In genomic region chr4:52873861-52874343, GRCh38 we compare ENCODE assay signal across 17 cellular contexts. TPM values are rescaled to one million over a fixed set of nuclear protein-coding genes. Genes with fewer than 3 reads are reported as not detected.
DNase-seq lines count a peak whose midpoint lies in the region; ATAC-seq and TF ChIP-seq lines count a peak whose summit lies in the region.
"Had no signal": no experiment of that assay in that cellular context is flagged by ENCODE, and none has a peak within 500 bp of the region (broad histone marks: within the 10 kb centered on the region; RNA-seq: fewer than 3 reads in every experiment).

No MANE protein-coding gene starts in this region.

- 3 to 5% methylated on average over 8 to 10 of the region's 10 CpGs for whole genome bisulfite sequencing in endodermal cell (ENCODE audit: insufficient coverage in 1 of 2, insufficient read length in 1 of 2), 2 experiments

- no peaks in the 10 kb centered on the region for H3K27me3 Mint-ChIP-seq in activated CD8-positive, alpha-beta memory T cell treated with anti-CD3 and anti-CD28 coated beads, Interleukin-2, amount 10 ng/mL, durations not matched to agents 7 days and 5 days
- peaks cover 15% of the 10 kb centered on the region for H3K27me3 Mint-ChIP-seq in endodermal cell (ENCODE audit: insufficient read depth)
- H3K27me3 Mint-ChIP-seq: CD8-positive, alpha-beta memory T cell; naive thymus-derived CD4-positive, alpha-beta T cell had no signal

- H3K36me3 Mint-ChIP-seq in activated CD8-positive, alpha-beta memory T cell treated with anti-CD3 and anti-CD28 coated beads, Interleukin-2, amount 10 ng/mL, durations not matched to agents 7 days and 5 days, result peaks cover 8% of the 10 kb centered on the region
- no peaks in the 10 kb centered on the region for H3K36me3 Mint-ChIP-seq in endodermal cell (ENCODE audit: low read depth)

- peaks cover 4% of the 10 kb centered on the region for H3K4me1 Mint-ChIP-seq in activated CD8-positive, alpha-beta memory T cell treated with anti-CD3 and anti-CD28 coated beads, Interleukin-2, amount 10 ng/mL, durations not matched to agents 7 days and 5 days
- H3K4me1 Mint-ChIP-seq in endodermal cell, result peaks cover 41% of the 10 kb centered on the region
- H3K4me1 Mint-ChIP-seq: CD8-positive, alpha-beta memory T cell had no signal

- peak; percentile 27 for DNase-seq in activated CD8-positive, alpha-beta memory T cell treated with anti-CD3 and anti-CD28 coated beads, Interleukin-2, amount 10 ng/mL, durations not matched to agents 7 days and 5 days
- no peak for DNase-seq in activated CD8-positive, alpha-beta memory T cell treated with anti-CD3 and anti-CD28 coated beads for 24 hours
- DNase-seq in endodermal cell, result peak; percentile 92
- no peak for DNase-seq in left lung
- no peak for DNase-seq in upper lobe of right lung
- no peak for DNase-seq in NCI-H82 (lab: John Stamatoyannopoulos, UW)
- no peak for DNase-seq in OCI-M2 (lab: John Stamatoyannopoulos, UW; ENCODE audit: unreplicated experiment)
- DNase-seq: activated naive CD4-positive, alpha-beta T cell treated with anti-CD3 and anti-CD28 coated beads for 36 hours; CD8-positive, alpha-beta memory T cell; naive thymus-derived CD4-positive, alpha-beta T cell; NCI-H2171; WERI-Rb-1 had no signal

- H3K4me1 ChIP-seq in endodermal cell (ENCODE audit: control insufficient read depth, insufficient read depth, low read length), result peaks cover 26% of the 10 kb centered on the region
- H3K4me1 ChIP-seq in left lung, result peaks cover 5 to 8% of the 10 kb centered on the region in 2 donors
- peaks cover 10% of the 10 kb centered on the region for H3K4me1 ChIP-seq in upper lobe of right lung
- H3K4me1 ChIP-seq: A549 had no signal

- H3K36me3 ChIP-seq in endodermal cell (ENCODE audit: control insufficient read depth, insufficient read depth, low read length) (no peaks in the 10 kb centered on the region), left lung (no peaks in the 10 kb centered on the region), upper lobe of right lung (no peaks in the 10 kb centered on the region)
- H3K36me3 ChIP-seq: stomach, WERI-Rb-1 had no signal

- TF ChIP-seq CTCF in endodermal cell (conservative IDR thresholded peaks at IDR 0.05) (no peak), left lung (IDR thresholded peaks at IDR 0.05) (no peak), upper lobe of right lung (IDR thresholded peaks at IDR 0.05) (no peak)

- CTCF ChIA-PET in activated CD8-positive, alpha-beta memory T cell treated with anti-CD3 and anti-CD28 coated beads, Interleukin-2, amount 10 ng/mL, durations not matched to agents 7 days and 5 days (lab: Charles Lee), result no interaction called here

- H3K27ac ChIP-seq in endodermal cell (ENCODE audit: low read depth, low read length) (peak overlapping the region; percentile 85), left lung (no peak overlapping the region), upper lobe of right lung (no peak overlapping the region)
- H3K27ac ChIP-seq: A549, esophagus muscularis mucosa, stomach, WERI-Rb-1 had no signal

- H3K9me3 ChIP-seq in endodermal cell (ENCODE audit: control insufficient read depth, low read length) (no peaks in the 10 kb centered on the region), left lung (no peaks in the 10 kb centered on the region), upper lobe of right lung (no peaks in the 10 kb centered on the region)
- H3K9me3 ChIP-seq: A549, esophagus muscularis mucosa, stomach had no signal

- no peaks in the 10 kb centered on the region for H3K9me3 Mint-ChIP-seq in activated CD8-positive, alpha-beta memory T cell treated with anti-CD3 and anti-CD28 coated beads, Interleukin-2, amount 10 ng/mL, durations not matched to agents 7 days and 5 days (ENCODE audit: low read depth)
- no peaks in the 10 kb centered on the region for H3K9me3 Mint-ChIP-seq in endodermal cell
- H3K9me3 Mint-ChIP-seq: activated naive CD4-positive, alpha-beta T cell treated with anti-CD3 and anti-CD28 coated beads for 36 hours; CD8-positive, alpha-beta memory T cell had no signal

- H3K4me3 ChIP-seq in endodermal cell (ENCODE audit: low read length) (peak overlapping the region; percentile 73), left lung (no peak overlapping the region), upper lobe of right lung (no peak overlapping the region)
- H3K4me3 ChIP-seq: A549, esophagus muscularis mucosa, stomach had no signal

- peak overlapping the region; percentile 28 for H3K9ac ChIP-seq in endodermal cell (ENCODE audit: extremely low read depth, low read length, poor library complexity, severe bottlenecking)

- no peak overlapping the region for H3K4me3 Mint-ChIP-seq in activated CD8-positive, alpha-beta memory T cell treated with anti-CD3 and anti-CD28 coated beads, Interleukin-2, amount 10 ng/mL, durations not matched to agents 7 days and 5 days
- H3K4me3 Mint-ChIP-seq in endodermal cell, result peak overlapping the region; percentile 28
- H3K4me3 Mint-ChIP-seq: activated naive CD4-positive, alpha-beta T cell treated with anti-CD3 and anti-CD28 coated beads for 36 hours; CD8-positive, alpha-beta memory T cell; naive thymus-derived CD4-positive, alpha-beta T cell had no signal

- no peak for ATAC-seq in activated CD8-positive, alpha-beta memory T cell treated with anti-CD3 and anti-CD28 coated beads, Interleukin-2, amount 10 ng/mL, durations not matched to agents 7 days and 5 days
- ATAC-seq in left lung (peak; percentile 74), upper lobe of right lung (peak; percentile 84), HG02870 (IDR thresholded peaks at IDR 0.05; ENCODE audit: unreplicated experiment) (no peak)
- ATAC-seq: A549; naive thymus-derived CD4-positive, alpha-beta T cell had no signal

- H3K27me3 ChIP-seq in endodermal cell (ENCODE audit: control insufficient read depth, insufficient read depth, low read length, poor library complexity, severe bottlenecking), result no peaks in the 10 kb centered on the region
- H3K27me3 ChIP-seq in left lung, result no peaks in the 10 kb centered on the region
- no peaks in the 10 kb centered on the region for H3K27me3 ChIP-seq in upper lobe of right lung
- H3K27me3 ChIP-seq: esophagus muscularis mucosa, stomach had no signal

- intact Hi-C loops in left lung (cut with DNase I) (no loop called here), upper lobe of right lung (cut with DNase I) (no loop called here)

- H3K27ac Mint-ChIP-seq in activated CD8-positive, alpha-beta memory T cell treated with anti-CD3 and anti-CD28 coated beads, Interleukin-2, amount 10 ng/mL, durations not matched to agents 7 days and 5 days, result no peak overlapping the region
- peak overlapping the region; percentile 75 for H3K27ac Mint-ChIP-seq in endodermal cell
- H3K27ac Mint-ChIP-seq: activated naive CD4-positive, alpha-beta T cell treated with anti-CD3 and anti-CD28 coated beads for 36 hours; CD8-positive, alpha-beta memory T cell; naive thymus-derived CD4-positive, alpha-beta T cell had no signal

RNA-seq across cellular contexts. Expression of gene RASL11B, which starts 11.8 kb away (rescaled TPM):
- total RNA-seq in activated CD8-positive, alpha-beta memory T cell treated with anti-CD3 and anti-CD28 coated beads, Interleukin-2, amount 10 ng/mL, durations not matched to agents 7 days and 5 days, result under 1 TPM; 0.14 to 0.15 TPM
- total RNA-seq in endodermal cell (10 to 100 TPM in 1 of 2 donors, 1 to 10 TPM in 1; 7.0 to 12.7 TPM), left lung (1 to 10 TPM in 1 of 2 donors, under 1 TPM in 1; 0.52 to 3.4 TPM), upper lobe of right lung (2.2 TPM)
- polyA plus RNA-seq in endodermal cell (2013, experiment 1 of 2), result 35.2 TPM
- 28.1 TPM for polyA plus RNA-seq in endodermal cell (2013, experiment 2 of 2)
- total RNA-seq: HT1080 had no signal

Comparison
In these comparisons a context has a peak if more than half of its experiments do, and no peak if none do; other contexts are left out.
1. DNase-seq: peak in activated CD8-positive, alpha-beta memory T cell treated with anti-CD3 and anti-CD28 coated beads, Interleukin-2, amount 10 ng/mL, durations not matched to agents 7 days and 5 days (single experiment) and endodermal cell (single experiment); none in activated CD8-positive, alpha-beta memory T cell treated with anti-CD3 and anti-CD28 coated beads for 24 hours (single experiment), left lung (0 of 2), upper lobe of right lung (single experiment), NCI-H82 (single experiment) and OCI-M2 (single experiment).
2. ATAC-seq: peak in left lung (single experiment) and upper lobe of right lung (single experiment); none in activated CD8-positive, alpha-beta memory T cell treated with anti-CD3 and anti-CD28 coated beads, Interleukin-2, amount 10 ng/mL, durations not matched to agents 7 days and 5 days (single experiment) and HG02870 (single experiment).